Comparison of ENCODE assay signal across 21 cellular contexts in the genomic region with DNA sequence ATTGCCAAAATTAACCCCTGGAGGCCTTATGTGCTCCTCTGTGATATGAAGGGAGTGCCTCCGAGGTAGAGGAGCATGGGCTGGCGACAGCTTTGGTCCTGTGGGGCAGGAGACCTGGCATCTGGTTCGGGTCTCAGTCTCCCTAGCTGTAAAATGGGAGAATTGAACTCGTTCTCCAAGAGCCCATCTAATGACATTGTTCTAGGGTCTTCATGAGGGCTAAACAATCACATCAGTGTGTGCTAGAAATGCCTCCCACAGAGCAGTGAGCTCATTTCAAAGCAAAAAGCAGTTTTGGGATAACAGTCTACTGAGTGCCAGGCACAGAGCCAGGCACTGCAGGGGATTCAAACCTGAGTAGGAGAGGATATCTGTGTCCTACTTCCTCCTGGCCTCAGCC.
"Had no signal": no experiment of that assay in that cellular context is flagged by ENCODE, and none has a peak within 500 bp of the region (broad histone marks: within the 10 kb centered on the region; RNA-seq: fewer than 3 reads in every experiment).

No MANE protein-coding gene starts in this region.

- H3K4me1 ChIP-seq: SJSA1 had no signal

- H3K36me3 ChIP-seq: SJSA1 had no signal

- H3K27ac Mint-ChIP-seq: IgD-negative memory B cell; T-helper 1 cell treated with Interleukin-12 subunit alpha and Interleukin-12 subunit beta and Interleukin-4 antibody, amounts not matched to agents 30 μg/mL and 1 μg/mL, for 36 hours had no signal

- DNase-seq: Karpas-422, KG1, MG63, NCI-H1092, NCI-H1105 treated with DMSO at 0.1 percent for 48 hours, NCI-H1417 treated with DMSO at 0.1 percent for 48 hours, NCI-H1694, NCI-H187 treated with DMSO at 0.1 percent for 48 hours, NCI-H2081, NCI-H2107, NCI-H2227 treated with DMSO at 0.1 percent for 48 hours, NCI-H524, NCI-H526 treated with DMSO at 0.1 percent for 48 hours, NCI-H748 treated with DMSO at 0.1 percent for 48 hours, Right ventricle myocardium superior, RPMI8226, SIG-M5 had no signal

- H3K9me3 ChIP-seq: MG63, SJSA1 had no signal

- H3K27me3 ChIP-seq: MG63, SJSA1 had no signal

- H3K9me3 Mint-ChIP-seq: IgD-negative memory B cell; T-helper 1 cell treated with Interleukin-12 subunit alpha and Interleukin-12 subunit beta and Interleukin-4 antibody, amounts not matched to agents 30 μg/mL and 1 μg/mL, for 36 hours had no signal

- H3K4me3 Mint-ChIP-seq: IgD-negative memory B cell; T-helper 1 cell treated with Interleukin-12 subunit alpha and Interleukin-12 subunit beta and Interleukin-4 antibody, amounts not matched to agents 30 μg/mL and 1 μg/mL, for 36 hours had no signal

- H3K4me3 ChIP-seq: MG63, SJSA1, SK-N-MC had no signal

- H3K36me3 Mint-ChIP-seq: IgD-negative memory B cell had no signal

- H3K27ac ChIP-seq: SJSA1, SK-N-MC had no signal
